In the genomic region with DNA sequence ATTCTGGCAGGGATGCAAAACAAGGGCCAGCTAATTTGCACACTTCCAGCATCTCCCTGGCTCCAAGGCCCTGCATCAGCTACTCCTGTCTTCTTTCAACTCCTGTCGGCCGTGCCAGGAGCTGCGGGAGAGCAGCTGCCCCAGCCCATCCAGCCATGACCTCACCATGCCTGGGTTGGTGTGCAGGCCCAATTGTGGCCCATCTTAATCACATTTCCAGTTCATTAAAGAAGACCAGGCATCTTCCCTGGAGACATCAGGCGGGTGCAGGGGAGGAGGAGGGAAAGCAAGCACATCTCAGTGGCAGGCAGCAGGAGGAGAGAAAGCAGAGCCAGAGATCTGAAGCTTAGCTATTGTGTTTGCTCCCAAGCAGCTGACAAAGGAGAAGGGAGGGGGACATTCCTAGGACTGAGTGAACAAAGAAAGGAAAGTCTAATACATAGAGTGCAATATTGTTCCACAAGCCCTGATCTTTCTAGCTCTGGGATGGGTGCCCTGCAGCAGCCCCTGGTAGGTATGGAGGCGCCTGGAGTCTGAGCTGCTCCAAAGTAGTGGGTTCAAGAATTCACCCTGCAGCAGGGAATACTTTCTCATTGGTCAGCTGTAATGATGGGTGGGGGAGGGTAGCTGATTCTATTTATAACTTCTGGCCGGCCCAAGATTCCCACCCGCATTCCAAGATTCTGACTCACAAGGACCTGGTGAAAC, we compare ENCODE assay signal across 9 cellular contexts. TPM values are rescaled to one million over a fixed set of nuclear protein-coding genes. Genes with fewer than 3 reads are reported as not detected.
DNase-seq lines count a peak whose midpoint lies in the region; ATAC-seq and TF ChIP-seq lines count a peak whose summit lies in the region.
"Had no signal": no experiment of that assay in that cellular context is flagged by ENCODE, and none has a peak within 500 bp of the region (broad histone marks: within the 10 kb centered on the region; RNA-seq: fewer than 3 reads in every experiment).

No MANE protein-coding gene starts in this region.

- 0 out of 2 replicates have a peak overlapping the region, but pooled peaks have one; percentile 32 for H3K27ac Mint-ChIP-seq in GM23338
- peak overlapping the region; percentile 51 for H3K27ac Mint-ChIP-seq in WTC11
- no peak overlapping the region for H3K27ac Mint-ChIP-seq in effector memory CD8-positive, alpha-beta T cell

- peaks cover 9% of the 10 kb centered on the region for H3K27me3 Mint-ChIP-seq in GM23338 (ENCODE audit: insufficient read depth, low read depth, poor library complexity)
- peaks cover 6% of the 10 kb centered on the region for H3K27me3 Mint-ChIP-seq in WTC11 (ENCODE audit: low read depth)
- H3K27me3 Mint-ChIP-seq in effector memory CD8-positive, alpha-beta T cell = peaks cover 48 to 68% of the 10 kb centered on the region in 2 donors

- CTCF ChIA-PET in WTC11 (lab: Charles Lee) = interaction anchor here (0.7 to 2.4 kb wide), 14 partner anchors 9 to 381 kb away, joined by 3 to 22 read pairs (median 5); no protein-coding TSS in a partner anchor

- peak; percentile 82 for ATAC-seq in GM23338
- peak; percentile 71 for ATAC-seq in WTC11
- peak; percentile 49 for ATAC-seq in left ventricle myocardium superior
- peak in 3 of 4 donors; percentile 17 to 23 (median 19) for ATAC-seq in psoas muscle
- ATAC-seq in effector memory CD8-positive, alpha-beta T cell (replicated peaks) = no peak
- ATAC-seq: activated CD4-positive, CD25-positive, alpha-beta regulatory T cell treated with anti-CD3 and anti-CD28 coated beads, Interleukin-2, amount 50 U/mL, for 24 hours had no signal

- no peaks in the 10 kb centered on the region for H4K20me1 ChIP-seq in GM23338 (replicated peaks; ENCODE audit: insufficient read depth)

- DNase-seq in GM23338 (ENCODE audit: low spot score) (peak; percentile 86), WTC11 (ENCODE audit: low spot score) (no peak), left ventricle myocardium superior (no peak), psoas muscle (peak in 1 of 2 donors; percentile 14), UCSD-AML1 (lab: John Stamatoyannopoulos, UW; ENCODE audit: unreplicated experiment) (no peak), NCI-H524 (lab: John Stamatoyannopoulos, UW) (no peak)
- no peak for DNase-seq in effector memory CD8-positive, alpha-beta T cell
- no peak for DNase-seq in stimulated activated naive CD4-positive, alpha-beta T cell (lab: John Stamatoyannopoulos, UW)

- H3K27me3 ChIP-seq in GM23338 (ENCODE audit: insufficient read depth) (no peaks in the 10 kb centered on the region), psoas muscle (ENCODE audit: insufficient read depth in 3 of 3, low read length in 2 of 3) (no peaks in the 10 kb centered on the region)

- no peaks in the 10 kb centered on the region for H3K36me3 ChIP-seq in GM23338 (ENCODE audit: insufficient read depth)
- no peaks in the 10 kb centered on the region for H3K36me3 ChIP-seq in psoas muscle (ENCODE audit: insufficient read depth in 1 of 2, low read depth in 1 of 2)

- peak overlapping the region; percentile 24; the same call in 1 of the 2 replicates for H3K4me2 ChIP-seq in GM23338

- TF ChIP-seq CTCF in GM23338 (conservative IDR thresholded peaks at IDR 0.05; ENCODE audit: low read depth in 2 of 2) (no peak), WTC11 (IDR thresholded peaks at IDR 0.05) (no peak), psoas muscle (IDR thresholded peaks at IDR 0.05) (no peak)

- H3K9me3 ChIP-seq in psoas muscle = no peaks in the 10 kb centered on the region

- H3K9me2 ChIP-seq in GM23338 (ENCODE audit: insufficient read depth) = no peaks in the 10 kb centered on the region

- H3K4me1 Mint-ChIP-seq in GM23338 (peaks cover 37% of the 10 kb centered on the region), WTC11 (peaks cover 42% of the 10 kb centered on the region)
- no peaks in the 10 kb centered on the region for H3K4me1 Mint-ChIP-seq in effector memory CD8-positive, alpha-beta T cell (ENCODE audit: low read depth in 2 of 2)

- H3K4me1 ChIP-seq in GM23338 (ENCODE audit: insufficient read depth) (peaks cover 18% of the 10 kb centered on the region), psoas muscle (no peaks in the 10 kb centered on the region)

- intact Hi-C loops in left ventricle myocardium superior (cut with micrococcal nuclease) = no loop called here
- intact Hi-C loops in psoas muscle (cut with DNase I) = no loop called here

- H3K9me3 Mint-ChIP-seq in GM23338 (no peaks in the 10 kb centered on the region; the same call in 2 of the 3 replicates), WTC11 (0 out of 2 replicates have a peak, but pooled peaks cover 4% of the 10 kb centered on the region)
- H3K9me3 Mint-ChIP-seq in effector memory CD8-positive, alpha-beta T cell = no peaks in the 10 kb centered on the region

- H3K36me3 Mint-ChIP-seq in GM23338 (ENCODE audit: low read depth) (no peaks in the 10 kb centered on the region), WTC11 (no peaks in the 10 kb centered on the region)
- H3K36me3 Mint-ChIP-seq in effector memory CD8-positive, alpha-beta T cell (ENCODE audit: insufficient read depth) = no peaks in the 10 kb centered on the region

- H3K4me3 Mint-ChIP-seq in GM23338 (peak overlapping the region; percentile 28; the same call in 1 of the 3 replicates), WTC11 (peak overlapping the region; percentile 22; the same call in 1 of the 2 replicates)
- no peak overlapping the region for H3K4me3 Mint-ChIP-seq in effector memory CD8-positive, alpha-beta T cell

- H3K4me3 ChIP-seq in GM23338 = no peak overlapping the region
- no peak overlapping the region for H3K4me3 ChIP-seq in psoas muscle

- POLR2A ChIA-PET in WTC11 (lab: Charles Lee) = interaction anchor here (0.6 to 1.2 kb wide), 4 partner anchors 13 to 605 kb away, joined by 3 to 5 read pairs (median 4); partner anchors contain the start of gene ZNF384

- 27 to 42% (median 36%) methylated on average over 7 of the region's 7 CpGs for WGBS in psoas muscle, 3 donors

- H2AFZ ChIP-seq in GM23338 = peak overlapping the region; percentile 24; the same call in 1 of the 2 replicates

- H3K27ac ChIP-seq in GM23338 (ENCODE audit: low read depth) (peak overlapping the region; percentile 63; the same call in 1 of the 2 replicates), psoas muscle (no peak overlapping the region)

- no peaks in the 10 kb centered on the region; the same call in 1 of the 2 replicates for H3F3A ChIP-seq in GM23338 (replicated peaks; ENCODE audit: low read depth)

- no peaks in the 10 kb centered on the region for H3K79me2 ChIP-seq in GM23338 (replicated peaks; ENCODE audit: insufficient read depth)

TF ChIP-seq in GM23338, 12 proteins besides CTCF, POLR2A, EP300 and RAD21 (continues in another document):
- TF ChIP-seq, protein P1, sequence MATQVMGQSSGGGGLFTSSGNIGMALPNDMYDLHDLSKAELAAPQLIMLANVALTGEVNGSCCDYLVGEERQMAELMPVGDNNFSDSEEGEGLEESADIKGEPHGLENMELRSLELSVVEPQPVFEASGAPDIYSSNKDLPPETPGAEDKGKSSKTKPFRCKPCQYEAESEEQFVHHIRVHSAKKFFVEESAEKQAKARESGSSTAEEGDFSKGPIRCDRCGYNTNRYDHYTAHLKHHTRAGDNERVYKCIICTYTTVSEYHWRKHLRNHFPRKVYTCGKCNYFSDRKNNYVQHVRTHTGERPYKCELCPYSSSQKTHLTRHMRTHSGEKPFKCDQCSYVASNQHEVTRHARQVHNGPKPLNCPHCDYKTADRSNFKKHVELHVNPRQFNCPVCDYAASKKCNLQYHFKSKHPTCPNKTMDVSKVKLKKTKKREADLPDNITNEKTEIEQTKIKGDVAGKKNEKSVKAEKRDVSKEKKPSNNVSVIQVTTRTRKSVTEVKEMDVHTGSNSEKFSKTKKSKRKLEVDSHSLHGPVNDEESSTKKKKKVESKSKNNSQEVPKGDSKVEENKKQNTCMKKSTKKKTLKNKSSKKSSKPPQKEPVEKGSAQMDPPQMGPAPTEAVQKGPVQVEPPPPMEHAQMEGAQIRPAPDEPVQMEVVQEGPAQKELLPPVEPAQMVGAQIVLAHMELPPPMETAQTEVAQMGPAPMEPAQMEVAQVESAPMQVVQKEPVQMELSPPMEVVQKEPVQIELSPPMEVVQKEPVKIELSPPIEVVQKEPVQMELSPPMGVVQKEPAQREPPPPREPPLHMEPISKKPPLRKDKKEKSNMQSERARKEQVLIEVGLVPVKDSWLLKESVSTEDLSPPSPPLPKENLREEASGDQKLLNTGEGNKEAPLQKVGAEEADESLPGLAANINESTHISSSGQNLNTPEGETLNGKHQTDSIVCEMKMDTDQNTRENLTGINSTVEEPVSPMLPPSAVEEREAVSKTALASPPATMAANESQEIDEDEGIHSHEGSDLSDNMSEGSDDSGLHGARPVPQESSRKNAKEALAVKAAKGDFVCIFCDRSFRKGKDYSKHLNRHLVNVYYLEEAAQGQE (IDR thresholded peaks at IDR 0.05; ENCODE audit: unreplicated experiment) = no peak

TF ChIP-seq in WTC11, 78 proteins besides CTCF, POLR2A, EP300 and RAD21 (continues in another document):
- TF ChIP-seq, protein P2, sequence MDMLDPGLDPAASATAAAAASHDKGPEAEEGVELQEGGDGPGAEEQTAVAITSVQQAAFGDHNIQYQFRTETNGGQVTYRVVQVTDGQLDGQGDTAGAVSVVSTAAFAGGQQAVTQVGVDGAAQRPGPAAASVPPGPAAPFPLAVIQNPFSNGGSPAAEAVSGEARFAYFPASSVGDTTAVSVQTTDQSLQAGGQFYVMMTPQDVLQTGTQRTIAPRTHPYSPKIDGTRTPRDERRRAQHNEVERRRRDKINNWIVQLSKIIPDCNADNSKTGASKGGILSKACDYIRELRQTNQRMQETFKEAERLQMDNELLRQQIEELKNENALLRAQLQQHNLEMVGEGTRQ (CRISPR knock-in tag; IDR thresholded peaks at IDR 0.05) = no peak
- TF ChIP-seq ZNF416 (CRISPR knock-in tag; IDR thresholded peaks at IDR 0.05) (no peak), OVOL2 (CRISPR knock-in tag; IDR thresholded peaks at IDR 0.05; ENCODE audit: borderline replicate concordance) (no peak)

RNA-seq across cellular contexts. Expression of gene VWF, which starts 40.1 kb away (rescaled TPM):
- total RNA-seq in GM23338 (2014; rRNA removed; shearing (Covaris generic)) = 0.31 and 0.56 TPM in 2 replicates
- polyA plus RNA-seq in GM23338 (2016; fragmentation: Nextera tagmentation; extraction: Ambion mirVana) (0.03 and 0.42 TPM in 2 replicates), psoas muscle (100 to 1,000 TPM in 1 of 3 donors, 10 to 100 TPM in 2; 49.6 to 122 (median 78.1) TPM)
- total RNA-seq in WTC11 (2021) (0.48 to 0.98 TPM (median 0.78 TPM) in 3 replicates), left ventricle myocardium superior (275 TPM), psoas muscle (100 to 1,000 TPM in 3 of 4 donors, 10 to 100 TPM in 1; 99.3 to 206 (median 145) TPM)

Comparison
In these comparisons a context has a peak if more than half of its experiments do, and no peak if none do; other contexts are left out.
1. H3K27ac Mint-ChIP-seq: peak in GM23338 (single experiment) and WTC11 (single experiment); none in effector memory CD8-positive, alpha-beta T cell (0 of 2).
2. H3K4me3 Mint-ChIP-seq: peak in GM23338 (single experiment) and WTC11 (single experiment); none in effector memory CD8-positive, alpha-beta T cell (0 of 2).
3. RNA of gene VWF, which starts 40.1 kb away (total RNA-seq): 275 TPM in left ventricle myocardium superior (single experiment) and 99.3 to 206 TPM in psoas muscle; 0.31 to 0.56 TPM in GM23338 and 0.48 to 0.98 TPM in WTC11; every median in the first group is over 10 times any median in the second.